ENCODE assay signal across 36 cellular contexts in genomic region chr12:130200445-130200844, GRCh38. TPM values are rescaled to one million over a fixed set of nuclear protein-coding genes. Genes with fewer than 3 reads are reported as not detected.
"Had no signal": no experiment of that assay in that cellular context is flagged by ENCODE, and none has a peak within 500 bp of the region (broad histone marks: within the 10 kb centered on the region; RNA-seq: fewer than 3 reads in every experiment).

No MANE protein-coding gene starts in this region.

- H3K4me3 ChIP-seq: adrenal gland, breast epithelium, cardiac muscle cell, esophagus muscularis mucosa, gastrocnemius medialis, heart left ventricle had no signal

- H3K36me3 Mint-ChIP-seq: activated CD4-positive, alpha-beta memory T cell treated with anti-CD3 and anti-CD28 coated beads for 36 hours; activated CD8-positive, alpha-beta memory T cell treated with anti-CD3 and anti-CD28 coated beads, Interleukin-2, amount 10 ng/mL, durations not matched to agents 7 days and 5 days; activated naive CD4-positive, alpha-beta T cell treated with anti-CD3 and anti-CD28 coated beads, Interleukin-2, amount 50 U/mL, for 24 hours; activated naive CD8-positive, alpha-beta T cell treated with anti-CD3 and anti-CD28 coated beads for 36 hours; brain had no signal

- H3K4me3 Mint-ChIP-seq: activated CD4-positive, alpha-beta memory T cell treated with anti-CD3 and anti-CD28 coated beads for 36 hours; activated CD4-positive, alpha-beta T cell treated with anti-CD3 and anti-CD28 coated beads for 36 hours; activated CD4-positive, alpha-beta T cell treated with anti-CD3 and anti-CD28 coated beads, Interleukin-2, amount 10 ng/mL, durations not matched to agents 24 days and 14 days; activated CD8-positive, alpha-beta memory T cell treated with anti-CD3 and anti-CD28 coated beads, Interleukin-2, amount 10 ng/mL, durations not matched to agents 7 days and 5 days; activated CD8-positive, alpha-beta T cell treated with anti-CD3 and anti-CD28 coated beads, Interleukin-2, amount 10 ng/mL, durations not matched to agents 7 days and 5 days; activated naive CD4-positive, alpha-beta T cell treated with anti-CD3 and anti-CD28 coated beads for 36 hours; activated naive CD4-positive, alpha-beta T cell treated with anti-CD3 and anti-CD28 coated beads, Interleukin-2, amount 50 U/mL, for 24 hours; activated naive CD8-positive, alpha-beta T cell treated with anti-CD3 and anti-CD28 coated beads for 36 hours; activated naive CD8-positive, alpha-beta T cell treated with anti-CD3 and anti-CD28 coated beads, Interleukin-2, amount 50 U/mL, for 24 hours; activated T-helper 1 cell treated with anti-CD3 and anti-CD28 coated beads, Interleukin-12 subunit alpha, Interleukin-12 subunit beta, Interleukin-2, Interleukin-4 antibody, amounts not matched to agents 30 ng/mL and 10 ng/mL and 1 ng/mL, durations not matched to agents 14 hours and 24 hours and 36 hours; brain; T-helper 17 cell; T-helper 2 cell treated with Interferon-gamma antibody and Interleukin-4, amounts not matched to agents 5 μg/mL and 100 μg/mL, for 36 hours had no signal

- ATAC-seq: activated CD4-positive, alpha-beta T cell treated with anti-CD3 and anti-CD28 coated beads for 36 hours; activated CD8-positive, alpha-beta memory T cell treated with anti-CD3 and anti-CD28 coated beads, Interleukin-2, amount 10 ng/mL, durations not matched to agents 7 days and 5 days; activated CD8-positive, alpha-beta T cell treated with anti-CD3 and anti-CD28 coated beads, Interleukin-2, amount 10 ng/mL, durations not matched to agents 7 days and 5 days; activated naive CD8-positive, alpha-beta T cell treated with anti-CD3 and anti-CD28 coated beads, Interleukin-2, amount 50 U/mL, for 24 hours; gastrocnemius medialis; heart left ventricle; T-helper 17 cell had no signal

- H3K9me3 Mint-ChIP-seq: activated CD4-positive, alpha-beta memory T cell treated with anti-CD3 and anti-CD28 coated beads for 36 hours; activated naive CD4-positive, alpha-beta T cell treated with anti-CD3 and anti-CD28 coated beads for 36 hours; activated naive CD4-positive, alpha-beta T cell treated with anti-CD3 and anti-CD28 coated beads, Interleukin-2, amount 50 U/mL, for 24 hours; activated naive CD8-positive, alpha-beta T cell treated with anti-CD3 and anti-CD28 coated beads for 36 hours; activated T-helper 2 cell treated with anti-CD3 and anti-CD28 coated beads, Interferon-gamma antibody, Interleukin-2, Interleukin-4, amounts not matched to agents 10 μg/mL and 5 μg/mL and 100 μg/mL, durations not matched to agents 14 hours and 24 hours and 36 hours had no signal

- H3K36me3 ChIP-seq: adrenal gland, breast epithelium, cardiac muscle cell, esophagus muscularis mucosa, gastrocnemius medialis, heart left ventricle had no signal

- DNase-seq: activated CD4-positive, alpha-beta memory T cell treated with anti-CD3 and anti-CD28 coated beads for 36 hours; activated CD4-positive, alpha-beta T cell treated with anti-CD3 and anti-CD28 coated beads for 36 hours; activated CD4-positive, alpha-beta T cell treated with anti-CD3 and anti-CD28 coated beads, Interleukin-2, amount 10 ng/mL, durations not matched to agents 24 days and 14 days; activated CD4-positive, CD25-positive, alpha-beta regulatory T cell; activated CD4-positive, CD25-positive, alpha-beta regulatory T cell treated with anti-CD3 and anti-CD28 coated beads, Interleukin-2, amount 50 U/mL, for 72 hours; activated CD8-positive, alpha-beta memory T cell treated with anti-CD3 and anti-CD28 coated beads, Interleukin-2, amount 10 ng/mL, durations not matched to agents 7 days and 5 days; activated CD8-positive, alpha-beta memory T cell treated with anti-CD3 and anti-CD28 coated beads, Interleukin-2, amount 50 U/mL, for 4 hours; activated CD8-positive, alpha-beta T cell treated with anti-CD3 and anti-CD28 coated beads, Interleukin-2, amount 10 ng/mL, durations not matched to agents 7 days and 5 days; activated effector memory CD4-positive, alpha-beta T cell treated with anti-CD3 and anti-CD28 coated beads, Interleukin-2, amount 50 U/mL, for 16 hours; activated naive CD4-positive, alpha-beta T cell treated with anti-CD3 and anti-CD28 coated beads for 36 hours; activated naive CD8-positive, alpha-beta T cell treated with anti-CD3 and anti-CD28 coated beads for 36 hours; activated naive CD8-positive, alpha-beta T cell treated with anti-CD3 and anti-CD28 coated beads, Interleukin-2, amount 50 U/mL, for 24 hours; activated T-cell treated with anti-CD3 and anti-CD28 coated beads, Interleukin-2, amount 50 U/mL, for 1 hour; activated T-cell treated with anti-CD3 and anti-CD28 coated beads, Interleukin-2, amount 50 U/mL, for 48 hours; adrenal gland; amygdala; cortex of kidney; dermis blood vessel endothelial cell; effector CD8-positive, alpha-beta T cell; erythroblast; foreskin keratinocyte; gastrocnemius medialis; glutamatergic neuron; heart left ventricle; T-helper 1 cell; T-helper 17 cell; T1000 had no signal

- H3K27ac Mint-ChIP-seq: activated CD4-positive, alpha-beta memory T cell treated with anti-CD3 and anti-CD28 coated beads for 36 hours; activated CD4-positive, alpha-beta T cell treated with anti-CD3 and anti-CD28 coated beads for 36 hours; activated CD4-positive, alpha-beta T cell treated with anti-CD3 and anti-CD28 coated beads, Interleukin-2, amount 10 ng/mL, durations not matched to agents 24 days and 14 days; activated CD8-positive, alpha-beta memory T cell treated with anti-CD3 and anti-CD28 coated beads, Interleukin-2, amount 10 ng/mL, durations not matched to agents 7 days and 5 days; activated CD8-positive, alpha-beta T cell treated with anti-CD3 and anti-CD28 coated beads, Interleukin-2, amount 10 ng/mL, durations not matched to agents 7 days and 5 days; activated naive CD4-positive, alpha-beta T cell treated with anti-CD3 and anti-CD28 coated beads for 36 hours; activated naive CD4-positive, alpha-beta T cell treated with anti-CD3 and anti-CD28 coated beads, Interleukin-2, amount 50 U/mL, for 24 hours; activated naive CD8-positive, alpha-beta T cell treated with anti-CD3 and anti-CD28 coated beads for 36 hours; activated naive CD8-positive, alpha-beta T cell treated with anti-CD3 and anti-CD28 coated beads, Interleukin-2, amount 50 U/mL, for 24 hours; activated T-helper 1 cell treated with anti-CD3 and anti-CD28 coated beads, Interleukin-12 subunit alpha, Interleukin-12 subunit beta, Interleukin-2, Interleukin-4 antibody, amounts not matched to agents 30 ng/mL and 10 ng/mL and 1 ng/mL, durations not matched to agents 14 hours and 24 hours and 36 hours; activated T-helper 2 cell treated with anti-CD3 and anti-CD28 coated beads, Interferon-gamma antibody, Interleukin-2, Interleukin-4, amounts not matched to agents 10 μg/mL and 5 μg/mL and 100 μg/mL, durations not matched to agents 14 hours and 24 hours and 36 hours; brain; T-helper 17 cell; T-helper 2 cell treated with Interferon-gamma antibody and Interleukin-4, amounts not matched to agents 5 μg/mL and 100 μg/mL, for 36 hours had no signal

- H3K27me3 ChIP-seq: adrenal gland, foreskin keratinocyte, gastrocnemius medialis had no signal

- H3K27ac ChIP-seq: adrenal gland, breast epithelium, cardiac muscle cell, esophagus muscularis mucosa, foreskin keratinocyte, gastrocnemius medialis, heart left ventricle had no signal

- H3K27me3 Mint-ChIP-seq: activated CD4-positive, alpha-beta T cell treated with anti-CD3 and anti-CD28 coated beads, Interleukin-2, amount 10 ng/mL, durations not matched to agents 24 days and 14 days; activated CD8-positive, alpha-beta memory T cell treated with anti-CD3 and anti-CD28 coated beads, Interleukin-2, amount 10 ng/mL, durations not matched to agents 7 days and 5 days; T-helper 17 cell had no signal

- H3K9me3 ChIP-seq: adrenal gland, gastrocnemius medialis had no signal

- H3K4me1 ChIP-seq: adrenal gland, breast epithelium, esophagus muscularis mucosa, foreskin keratinocyte, gastrocnemius medialis, heart left ventricle had no signal

- H3K4me1 Mint-ChIP-seq: activated CD4-positive, alpha-beta T cell treated with anti-CD3 and anti-CD28 coated beads for 36 hours; activated CD4-positive, alpha-beta T cell treated with anti-CD3 and anti-CD28 coated beads, Interleukin-2, amount 10 ng/mL, durations not matched to agents 24 days and 14 days; activated CD8-positive, alpha-beta memory T cell treated with anti-CD3 and anti-CD28 coated beads, Interleukin-2, amount 10 ng/mL, durations not matched to agents 7 days and 5 days; activated naive CD4-positive, alpha-beta T cell treated with anti-CD3 and anti-CD28 coated beads, Interleukin-2, amount 50 U/mL, for 24 hours; activated naive CD8-positive, alpha-beta T cell treated with anti-CD3 and anti-CD28 coated beads for 36 hours; activated naive CD8-positive, alpha-beta T cell treated with anti-CD3 and anti-CD28 coated beads, Interleukin-2, amount 50 U/mL, for 24 hours; brain; T-helper 17 cell had no signal

RNA-seq across cellular contexts. Expression of gene FZD10, which starts 38.2 kb away (rescaled TPM):
- total RNA-seq: activated CD4-positive, alpha-beta memory T cell treated with anti-CD3 and anti-CD28 coated beads for 36 hours; activated CD4-positive, alpha-beta T cell treated with anti-CD3 and anti-CD28 coated beads for 36 hours; activated CD4-positive, alpha-beta T cell treated with anti-CD3 and anti-CD28 coated beads, Interleukin-2, amount 10 ng/mL, durations not matched to agents 24 days and 14 days; activated CD8-positive, alpha-beta memory T cell treated with anti-CD3 and anti-CD28 coated beads for 36 hours; activated CD8-positive, alpha-beta memory T cell treated with anti-CD3 and anti-CD28 coated beads, Interleukin-2, amount 10 ng/mL, durations not matched to agents 7 days and 5 days; activated CD8-positive, alpha-beta T cell treated with anti-CD3 and anti-CD28 coated beads, Interleukin-2, amount 10 ng/mL, durations not matched to agents 7 days and 5 days; activated naive CD4-positive, alpha-beta T cell treated with anti-CD3 and anti-CD28 coated beads for 36 hours; activated naive CD8-positive, alpha-beta T cell treated with anti-CD3 and anti-CD28 coated beads for 36 hours; activated T-helper 1 cell treated with anti-CD3 and anti-CD28 coated beads, Interleukin-12 subunit alpha, Interleukin-12 subunit beta, Interleukin-2, Interleukin-4 antibody, amounts not matched to agents 30 ng/mL and 10 ng/mL and 1 ng/mL, durations not matched to agents 14 hours and 24 hours and 36 hours; activated T-helper 2 cell treated with anti-CD3 and anti-CD28 coated beads, Interferon-gamma antibody, Interleukin-2, Interleukin-4, amounts not matched to agents 10 μg/mL and 5 μg/mL and 100 μg/mL, durations not matched to agents 14 hours and 24 hours and 36 hours; T-helper 17 cell had no signal
- polyA plus RNA-seq: cardiac muscle cell had no signal
